13 cellular contexts compared by ENCODE assay signal in genomic region chr2:26971911-26972786, GRCh38. TPM values are rescaled to one million over a fixed set of nuclear protein-coding genes. Genes with fewer than 3 reads are reported as not detected.
A peak's percentile ranks its signal among the peaks of the same experiment; 100 is the strongest.
DNase-seq lines count a peak whose midpoint lies in the region; ATAC-seq, FAIRE-seq and TF ChIP-seq lines count a peak whose summit lies in the region.
"Had no signal": no experiment of that assay in that cellular context is flagged by ENCODE, and none has a peak within 500 bp of the region (broad histone marks: within the 10 kb centered on the region; RNA-seq: fewer than 3 reads in every experiment).

No MANE protein-coding gene starts in this region.

- CTCF ChIA-PET in PC-9 (lab: Charles Lee) = interaction anchor here (0.7 kb wide), 1 partner anchor 186 kb away, joined by 3 read pairs; no protein-coding TSS in a partner anchor

- FAIRE-seq in GM19239 (lab: Jason Lieb, UNC) = no peak
- FAIRE-seq: A204.1, kidney, RCC 7860 had no signal

- no peak for ATAC-seq in HG03097 (IDR thresholded peaks at IDR 0.05; ENCODE audit: low FRiP score, unreplicated experiment)

- H2AFZ ChIP-seq in PC-9 (no peak overlapping the region), fibroblast of lung (ENCODE audit: low read length) (no peak overlapping the region), osteoblast (ENCODE audit: low read length) (no peak overlapping the region)

- H3K4me1 ChIP-seq in PC-9 (replicated peaks; ENCODE audit: insufficient read depth) (peaks cover 43% of the 10 kb centered on the region), fibroblast of lung (ENCODE audit: control insufficient read depth, extremely low read depth, insufficient read depth, low read length) (peaks cover 8% of the 10 kb centered on the region), osteoblast (ENCODE audit: insufficient read depth, low read length) (peaks cover 17% of the 10 kb centered on the region)

- no peak for TF ChIP-seq CTCF in PC-9 (conservative IDR thresholded peaks at IDR 0.05)
- no peak for TF ChIP-seq CTCF in fibroblast of lung (conservative IDR thresholded peaks at IDR 0.05 in 1 of 2, IDR thresholded peaks at IDR 0.05 in 1 of 2; ENCODE audit: low read depth in 1 of 2, low read length in 2 of 2)
- TF ChIP-seq CTCF in osteoblast (IDR thresholded peaks at IDR 0.05; ENCODE audit: extremely low read depth, low read depth, low read length) = no peak

- H3K9me2 ChIP-seq in PC-9 (ENCODE audit: insufficient read depth) = no peaks in the 10 kb centered on the region

- no peak overlapping the region for H3K27ac ChIP-seq in PC-9
- no peak overlapping the region for H3K27ac ChIP-seq in fibroblast of lung (ENCODE audit: insufficient read depth, low read length)
- H3K27ac ChIP-seq in osteoblast (ENCODE audit: low read depth, low read length) = no peak overlapping the region

- DNase-seq in NCI-H82 (lab: John Stamatoyannopoulos, UW) (peak; percentile 15), NCI-H82 treated with DMSO at 0.1 percent for 48 hours (lab: John Stamatoyannopoulos, UW; ENCODE audit: unreplicated experiment) (no peak), PC-9 (no peak), fibroblast of lung (ENCODE audit: low read depth in 2 of 2) (no peak), osteoblast (ENCODE audit: insufficient read length, low spot score, missing footprints) (no peak), GM19239 (ENCODE audit: insufficient read length, low spot score) (no peak), NCI-H345 treated with DMSO at 0.1 percent for 48 hours (lab: John Stamatoyannopoulos, UW; ENCODE audit: unreplicated experiment) (no peak)
- DNase-seq: kidney, NCI-H1092 had no signal

- H3K79me2 ChIP-seq in PC-9 (ENCODE audit: low read depth) = peaks cover 32% of the 10 kb centered on the region
- H3K79me2 ChIP-seq in fibroblast of lung (ENCODE audit: control insufficient read depth, insufficient read depth, low read length) = no peaks in the 10 kb centered on the region
- peaks cover 7% of the 10 kb centered on the region for H3K79me2 ChIP-seq in osteoblast (ENCODE audit: insufficient read depth, low read length)

- no peaks in the 10 kb centered on the region for H3K36me3 ChIP-seq in PC-9 (ENCODE audit: low read depth)
- H3K36me3 ChIP-seq in fibroblast of lung (ENCODE audit: control insufficient read depth, insufficient read depth, low read length) = no peaks in the 10 kb centered on the region
- H3K36me3 ChIP-seq in osteoblast (ENCODE audit: insufficient read depth, low read length) = no peaks in the 10 kb centered on the region
- H3K36me3 ChIP-seq: upper lobe of left lung had no signal

- H3K9ac ChIP-seq in fibroblast of lung (ENCODE audit: insufficient read depth, low read length) = no peak overlapping the region

- POLR2A ChIA-PET in PC-9 (lab: Charles Lee; ENCODE audit: unreplicated experiment) = no interaction called here

- H3K27me3 ChIP-seq in PC-9 (ENCODE audit: insufficient read depth, low read depth) = no peaks in the 10 kb centered on the region
- H3K27me3 ChIP-seq in fibroblast of lung (ENCODE audit: control insufficient read depth, insufficient read depth, low read length) = peaks cover 17% of the 10 kb centered on the region
- H3K27me3 ChIP-seq in osteoblast (ENCODE audit: insufficient read depth, low read length) = peaks cover 3% of the 10 kb centered on the region
- H3K27me3 ChIP-seq: upper lobe of left lung had no signal

- no peak overlapping the region; the same call in 1 of the 2 replicates for H3K4me3 ChIP-seq in PC-9
- H3K4me3 ChIP-seq in fibroblast of lung (replicated peaks in 1 of 4; ENCODE audit: control extremely low read depth in 1 of 4, insufficient read depth in 1 of 4, low read depth in 3 of 4, low read length in 4 of 4) = peak overlapping the region in 2 of 4 experiments; percentile 60 to 86
- H3K4me3 ChIP-seq in osteoblast (ENCODE audit: insufficient read depth, low read length) = no peak overlapping the region

- intact Hi-C loops in PC-9 (cut with micrococcal nuclease; ENCODE audit: unreplicated experiment) = loop anchor here (2.0 kb wide), 1 partner anchor 39 kb away; no protein-coding TSS in a partner anchor

- H4K20me1 ChIP-seq in PC-9 (ENCODE audit: insufficient read depth) (no peaks in the 10 kb centered on the region), fibroblast of lung (ENCODE audit: control insufficient read depth, extremely low read depth, insufficient read depth, low read length) (no peaks in the 10 kb centered on the region), osteoblast (ENCODE audit: insufficient read depth, low read length) (peaks cover 31% of the 10 kb centered on the region)

- BruUV-seq in PC-9 (replicated peaks; lab: Mats Ljungman, UMichigan) = no TSS peak

- H3K4me2 ChIP-seq in PC-9 (peak overlapping the region; percentile 95), fibroblast of lung (ENCODE audit: extremely low read depth, insufficient read depth, low read length) (peak overlapping the region; percentile 97), osteoblast (ENCODE audit: insufficient read depth, low read length) (peak overlapping the region; percentile 94)

- peaks cover 22% of the 10 kb centered on the region for H3F3A ChIP-seq in PC-9 (ENCODE audit: insufficient read depth, low read depth)

- H3K9me3 ChIP-seq in PC-9 (ENCODE audit: insufficient read depth, low read depth) (no peaks in the 10 kb centered on the region), fibroblast of lung (ENCODE audit: control insufficient read depth, insufficient read depth, low read depth, low read length) (no peaks in the 10 kb centered on the region), osteoblast (ENCODE audit: low read depth, low read length) (no peaks in the 10 kb centered on the region)
- H3K9me3 ChIP-seq: upper lobe of left lung had no signal

RNA-seq across cellular contexts. Expression of gene MAPRE3, which starts 1.7 kb away (rescaled TPM):
- 17.1 and 25.2 TPM in 2 replicates for total RNA-seq in PC-9 (2021)
- 2.8 and 7.9 TPM in 2 replicates for total RNA-seq in fibroblast of lung
- 13.9 and 21.0 TPM in 2 replicates for polyA plus RNA-seq in fibroblast of lung
- 18.9 and 29.1 TPM in 2 replicates for polyA plus RNA-seq in fibroblast of lung (2012)
- 6.4 and 10.7 TPM in 2 replicates for polyA minus RNA-seq in fibroblast of lung (ENCODE audit: low replicate concordance)
- total RNA-seq in osteoblast = 6.5 TPM in 2 replicates
